In the genomic region with DNA sequence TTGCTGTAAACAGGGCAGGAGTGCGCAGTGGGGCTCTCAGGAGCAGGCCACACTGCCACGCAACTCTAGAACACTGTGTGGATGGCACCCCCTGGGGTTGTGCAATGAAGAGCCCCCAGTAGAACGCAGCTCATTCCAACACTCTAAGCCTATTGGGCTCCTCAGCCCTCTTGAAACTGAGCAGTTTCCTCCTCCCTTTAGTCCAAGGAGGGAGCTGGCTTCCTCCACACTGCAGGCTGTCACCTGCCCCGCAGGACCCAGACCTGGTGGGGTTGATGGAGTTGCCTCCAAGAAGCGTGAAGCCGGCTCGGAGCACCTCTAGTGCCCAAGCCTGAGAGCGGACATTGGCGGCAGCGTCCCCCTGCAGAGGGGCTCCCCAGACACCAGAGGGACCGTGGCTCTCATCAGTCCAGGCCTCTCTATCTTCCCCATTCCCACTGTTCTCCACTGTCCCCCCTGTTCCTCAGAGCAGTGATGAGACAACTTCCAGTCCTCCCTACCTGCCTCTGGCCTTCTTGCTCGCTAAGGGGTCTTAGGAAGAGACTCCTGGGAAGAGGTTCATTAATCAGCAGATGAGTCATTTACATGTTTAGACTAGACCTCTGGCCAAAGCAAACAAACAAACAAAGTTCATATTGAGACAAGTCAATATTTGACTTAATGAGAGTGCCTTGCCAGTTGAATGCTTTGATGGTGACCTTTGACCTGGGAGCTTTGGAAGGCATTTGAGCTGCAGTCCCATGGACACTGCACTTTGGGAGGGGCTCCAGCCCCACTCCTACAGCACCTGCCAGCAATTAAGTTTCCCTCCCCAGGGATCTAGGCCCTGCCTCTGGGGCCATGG, we compare ENCODE assay signal across 13 cellular contexts.
A peak's percentile ranks its signal among the peaks of the same experiment; 100 is the strongest.
DNase-seq lines count a peak whose midpoint lies in the region; FAIRE-seq and TF ChIP-seq lines count a peak whose summit lies in the region.
"Had no signal": no experiment of that assay in that cellular context is flagged by ENCODE, and none has a peak within 500 bp of the region (broad histone marks: within the 10 kb centered on the region; RNA-seq: fewer than 3 reads in every experiment).

No MANE protein-coding gene starts in this region.

- peaks cover 4% of the 10 kb centered on the region for H3K27me3 Mint-ChIP-seq in H9 (ENCODE audit: low read depth)

- no peaks in the 10 kb centered on the region for H3K79me1 ChIP-seq in H9 (ENCODE audit: insufficient read depth, low read depth, low read length, poor library complexity, severe bottlenecking)

- H3K4me3 ChIP-seq in kidney (ENCODE audit: low read length in 2 of 2) = peak overlapping the region in 1 of 2 donors; percentile 20
- no peak overlapping the region for H3K4me3 ChIP-seq in small intestine (ENCODE audit: low read depth in 1 of 2, low read length in 2 of 2)
- H3K4me3 ChIP-seq in A673 (ENCODE audit: low read depth, low read length, poor library complexity, severe bottlenecking) = no peak overlapping the region
- H3K4me3 ChIP-seq: body of pancreas, heart right ventricle, psoas muscle had no signal

- no peaks in the 10 kb centered on the region for H3K36me3 ChIP-seq in kidney (ENCODE audit: control insufficient read depth in 1 of 2, insufficient read depth in 2 of 2, low read length in 2 of 2)
- no peaks in the 10 kb centered on the region for H3K36me3 ChIP-seq in small intestine (ENCODE audit: control insufficient read depth in 2 of 2, insufficient read depth in 2 of 2, low read length in 2 of 2)
- no peaks in the 10 kb centered on the region for H3K36me3 ChIP-seq in A673 (ENCODE audit: insufficient read depth, low read length, poor library complexity, severe bottlenecking)
- H3K36me3 ChIP-seq: heart right ventricle had no signal

- no peaks in the 10 kb centered on the region for H4K20me1 ChIP-seq in H9 (ENCODE audit: control insufficient read depth, insufficient read depth, insufficient read length)

- H3K9me3 Mint-ChIP-seq in H9 = peaks cover 5 to 16% of the 10 kb centered on the region in 2 experiments

- H3K9me3 ChIP-seq in H9 (ENCODE audit: control insufficient read depth, low read depth, low read length) = no peaks in the 10 kb centered on the region
- H3K9me3 ChIP-seq in kidney (ENCODE audit: control insufficient read depth in 1 of 2, low read length in 2 of 2) = no peaks in the 10 kb centered on the region
- H3K9me3 ChIP-seq in small intestine (ENCODE audit: control insufficient read depth, low read depth) = no peaks in the 10 kb centered on the region
- no peaks in the 10 kb centered on the region for H3K9me3 ChIP-seq in A673 (ENCODE audit: low read depth, low read length, poor library complexity, severe bottlenecking)
- H3K9me3 ChIP-seq: body of pancreas, psoas muscle had no signal

- no peak overlapping the region for H2AFZ ChIP-seq in H9 (ENCODE audit: low read length)

- no peak overlapping the region for H2BK12ac ChIP-seq in H9 (ENCODE audit: insufficient read length, low read depth, low read length)

- no peak overlapping the region for H3K4ac ChIP-seq in H9 (ENCODE audit: low read depth, low read length)

- peaks cover 4 to 12% (median 5%) of the 10 kb centered on the region in 3 experiments; a peak in 6 of 7 replicates for H3K36me3 Mint-ChIP-seq in H9 (ENCODE audit: insufficient read depth in 1 of 3, low read depth in 3 of 3)

- H4K5ac ChIP-seq in H9 (ENCODE audit: insufficient read length, low read depth, low read length) = no peak overlapping the region

- H3K4me2 ChIP-seq in H9 (ENCODE audit: insufficient read depth, insufficient read length, low read length) = peak overlapping the region; percentile 20

- H2BK20ac ChIP-seq in H9 (ENCODE audit: low read depth, low read length, poor library complexity, severe bottlenecking) = no peak overlapping the region

- CTCF ChIA-PET in A673 (lab: Charles Lee) = no interaction called here

- TF ChIP-seq CTCF in H9 (conservative IDR thresholded peaks at IDR 0.05) = peak; percentile 21; the same call in 1 of the 3 replicates
- TF ChIP-seq CTCF in kidney (IDR thresholded peaks at IDR 0.05; ENCODE audit: borderline replicate concordance, extremely low read depth, insufficient read depth) = no peak
- no peak for TF ChIP-seq CTCF in A673 (conservative IDR thresholded peaks at IDR 0.05; ENCODE audit: low read depth, low read length)

- H4K8ac ChIP-seq in H9 (replicated peaks; ENCODE audit: insufficient read length, low read depth, low read length) = no peak overlapping the region

- no peak overlapping the region for H2BK15ac ChIP-seq in H9 (ENCODE audit: low read depth, low read length)

- no peak overlapping the region for H2BK120ac ChIP-seq in H9 (ENCODE audit: low read depth, low read length, poor library complexity, severe bottlenecking)

- no peak overlapping the region for H3K56ac ChIP-seq in H9 (ENCODE audit: insufficient read length, low read depth, low read length)

- intact Hi-C loops in kidney (cut with DNase I) (no loop called here), A673 (cut with micrococcal nuclease; ENCODE audit: unreplicated experiment) (no loop called here)

- DNase-seq in H9 (peak; percentile 52), NCI-H526 (lab: John Stamatoyannopoulos, UW) (peak; percentile 78 to 89), kidney (no peak), small intestine (peak; percentile 66), A673 (ENCODE audit: low spot score) (no peak), GM19238 (ENCODE audit: insufficient read length, low spot score) (no peak), NCI-H1694 treated with DMSO at 0.1 percent for 48 hours (lab: John Stamatoyannopoulos, UW) (no peak)
- DNase-seq: body of pancreas; heart right ventricle; NK-92 treated with Interleukin-12 subunit alpha and Interleukin-12 subunit beta, amount 100 ng/mL, for 24 hours; psoas muscle had no signal

- no peak overlapping the region for H3K23ac ChIP-seq in H9 (ENCODE audit: insufficient read length, low read depth, low read length)

- POLR2A ChIA-PET in A673 (lab: Charles Lee; ENCODE audit: low non-redundant PET) = no interaction called here

- no peak overlapping the region for H2AK5ac ChIP-seq in H9 (ENCODE audit: insufficient read length, low read length)

- no peak overlapping the region for H3K18ac ChIP-seq in H9 (ENCODE audit: insufficient read length, low read depth, low read length)

- peaks cover 10% of the 10 kb centered on the region; the same call in 1 of the 2 replicates for H3K4me1 ChIP-seq in H9 (ENCODE audit: insufficient read depth, low read length)
- peaks cover 7 to 19% of the 10 kb centered on the region in 2 donors for H3K4me1 ChIP-seq in kidney (ENCODE audit: control insufficient read depth in 1 of 2, insufficient read depth in 1 of 2, low read depth in 1 of 2, low read length in 2 of 2)
- peaks cover 3 to 7% of the 10 kb centered on the region in 2 donors for H3K4me1 ChIP-seq in small intestine (ENCODE audit: control insufficient read depth in 2 of 2, insufficient read depth in 1 of 2, low read depth in 1 of 2, low read length in 1 of 2)
- peaks cover 5% of the 10 kb centered on the region for H3K4me1 ChIP-seq in A673 (ENCODE audit: insufficient read depth, low read length, poor library complexity, severe bottlenecking)
- H3K4me1 ChIP-seq: psoas muscle had no signal

- H3K27ac Mint-ChIP-seq in H9 = peak overlapping the region in 2 of 3 experiments; percentile 59 to 91; a peak in 4 of 7 replicates
- H3K27ac Mint-ChIP-seq: activated T-helper 1 cell treated with anti-CD3 and anti-CD28 coated beads, Interleukin-12 subunit alpha, Interleukin-12 subunit beta, Interleukin-2, Interleukin-4 antibody, amounts not matched to agents 30 ng/mL and 10 ng/mL and 1 ng/mL, durations not matched to agents 14 hours and 24 hours and 36 hours; memory B cell had no signal

- H3K27me3 ChIP-seq in H9 (ENCODE audit: insufficient read depth, low read length) (no peaks in the 10 kb centered on the region), small intestine (ENCODE audit: control insufficient read depth in 2 of 2, insufficient read depth in 2 of 2, low read length in 2 of 2) (peaks cover 0 to 9% of the 10 kb centered on the region in 2 donors), A673 (replicated peaks; ENCODE audit: insufficient read depth, low read depth, low read length, poor library complexity) (no peaks in the 10 kb centered on the region)
- H3K27me3 ChIP-seq: body of pancreas, heart right ventricle had no signal

- WGBS in H9 (ENCODE audit: extremely low coverage, insufficient read length, low lambda C conversion rate) = no CpG with 5 or more reads among the region's 12 CpGs
- 82 to 88% (median 88%) methylated on average over 11 to 12 of the region's 12 CpGs for WGBS in small intestine, 3 donors

- no peak overlapping the region for H3K9ac ChIP-seq in H9 (ENCODE audit: extremely low read depth, insufficient read length, low read length)
- H3K9ac ChIP-seq in kidney (ENCODE audit: low read length in 2 of 2) = no peak overlapping the region

- FAIRE-seq in kidney (lab: Jason Lieb, UNC) (no peak), small intestine (lab: Jason Lieb, UNC) (no peak)

- H3T11ph ChIP-seq in H9 (ENCODE audit: low read length) = no peak overlapping the region

- no peaks in the 10 kb centered on the region for H3K23me2 ChIP-seq in H9 (ENCODE audit: insufficient read length, low read depth, low read length, poor library complexity, severe bottlenecking)

- H2BK5ac ChIP-seq in H9 (ENCODE audit: insufficient read length, low read length) = no peak overlapping the region

- no peaks in the 10 kb centered on the region for H3K79me2 ChIP-seq in H9 (ENCODE audit: insufficient read depth, low read length)

- H3K4me1 Mint-ChIP-seq in H9 = peaks cover 33 to 42% of the 10 kb centered on the region in 2 experiments
- H3K4me1 Mint-ChIP-seq: memory B cell had no signal

- H3K27ac ChIP-seq in H9 (ENCODE audit: insufficient read length, low read depth, low read length) (no peak overlapping the region), kidney (ENCODE audit: low read depth in 2 of 2, low read length in 2 of 2) (peak overlapping the region; percentile 65 to 83), small intestine (ENCODE audit: low read depth in 1 of 2, low read length in 1 of 2) (peak overlapping the region in 1 of 2 donors; percentile 45), A673 (ENCODE audit: low read depth, low read length, poor library complexity, severe bottlenecking) (no peak overlapping the region)
- H3K27ac ChIP-seq: body of pancreas, heart right ventricle, psoas muscle had no signal

- BruUV-seq in A673 (replicated peaks; lab: Mats Ljungman, UMichigan) = no TSS peak

- H4K91ac ChIP-seq in H9 (ENCODE audit: insufficient read length, low read depth, low read length) = no peak overlapping the region

- no peak overlapping the region for H3K14ac ChIP-seq in H9 (ENCODE audit: insufficient read depth, low read length)

- H3K4me3 Mint-ChIP-seq in H9 = no peak overlapping the region
- H3K4me3 Mint-ChIP-seq: activated T-helper 1 cell treated with anti-CD3 and anti-CD28 coated beads, Interleukin-12 subunit alpha, Interleukin-12 subunit beta, Interleukin-2, Interleukin-4 antibody, amounts not matched to agents 30 ng/mL and 10 ng/mL and 1 ng/mL, durations not matched to agents 14 hours and 24 hours and 36 hours; memory B cell had no signal

Comparison
In these comparisons a context has a peak if more than half of its experiments do, and no peak if none do; other contexts are left out.
1. DNase-seq: peak in H9 (single experiment), NCI-H526 (2 of 2) and small intestine (single experiment); none in kidney (single experiment), A673 (single experiment), GM19238 (single experiment) and NCI-H1694 treated with DMSO at 0.1 percent for 48 hours (single experiment).
2. H3K27ac ChIP-seq: peak in kidney (2 of 2); none in H9 (single experiment) and A673 (single experiment).